Comparison of ENCODE assay signal across 1 cellular context in the genomic region with DNA sequence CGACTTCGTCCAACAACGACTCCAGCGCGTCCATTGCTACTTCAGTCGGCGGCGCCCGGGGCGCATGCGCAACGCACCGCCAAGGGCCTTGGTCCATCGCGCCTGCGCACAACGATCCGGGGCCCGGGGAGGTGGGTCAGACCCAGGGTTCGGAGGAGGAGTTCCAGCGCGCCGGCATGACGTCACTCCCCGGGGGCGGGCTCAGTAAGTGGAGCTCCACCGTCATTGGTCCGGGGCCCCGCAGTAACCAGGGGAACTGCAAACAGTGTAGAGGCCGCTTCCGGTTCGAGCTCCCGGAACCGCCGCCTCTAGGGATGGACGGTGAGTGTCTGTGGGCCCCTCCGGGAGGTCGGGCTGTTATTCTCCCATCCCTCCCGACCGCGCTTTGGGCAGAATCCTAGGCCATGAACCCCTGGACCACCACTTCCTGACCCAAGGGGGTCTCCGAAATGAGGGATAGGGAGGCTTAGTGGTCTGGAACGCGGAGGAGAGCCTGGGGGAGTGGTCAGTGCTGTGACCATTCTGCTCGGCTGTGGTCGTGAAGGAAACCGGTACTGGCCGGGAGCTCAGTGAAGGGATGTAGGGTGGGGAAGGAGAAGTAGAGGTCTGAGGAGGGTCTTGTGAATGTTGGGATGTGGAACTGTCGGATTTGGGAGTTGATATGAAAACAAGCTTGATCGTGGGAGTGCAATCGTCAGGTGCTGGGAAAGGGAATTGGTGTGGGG.
TF ChIP-seq lines count a peak whose summit lies in the region.

Gene GTF3C1, minus strand, starts transcription at position 57 of the 725 bp plus-strand sequence. Its CDS starts 23 bp downstream, at position 34.
Gene KATNIP, plus strand, starts transcription at position 288 of the 725 bp plus-strand sequence. Its CDS starts 27 bp downstream, at position 315.

TF ChIP-seq in HepG2, 621 proteins besides CTCF, POLR2A, EP300 and RAD21 (continued from another document and continues in another):
- TF ChIP-seq ARID5B (CRISPR knock-in tag; IDR thresholded peaks at IDR 0.05) (no peak), JUN (CRISPR knock-in tag; IDR thresholded peaks at IDR 0.05) (0 out of 2 replicates have a peak, but pooled peaks have one; percentile 53), SNAI1 (CRISPR knock-in tag; IDR thresholded peaks at IDR 0.05; ENCODE audit: borderline replicate concordance) (no peak; the same call in 1 of the 2 replicates), GPN1 (CRISPR knock-in tag; IDR thresholded peaks at IDR 0.05; ENCODE audit: borderline replicate concordance) (no peak), HDAC6 (IDR thresholded peaks at IDR 0.05; ENCODE audit: low read depth, low read length) (no peak), RFXAP (CRISPR knock-in tag; IDR thresholded peaks at IDR 0.05; ENCODE audit: borderline replicate concordance) (peak; percentile 91), IRF1 (CRISPR knock-in tag; IDR thresholded peaks at IDR 0.05; ENCODE audit: low read depth) (no peak), ONECUT2 (CRISPR knock-in tag; IDR thresholded peaks at IDR 0.05) (no peak), ZEB1 (IDR thresholded peaks at IDR 0.05; ENCODE audit: insufficient replicate concordance, low read depth) (peak; percentile 59), ATF6 (CRISPR knock-in tag; conservative IDR thresholded peaks at IDR 0.05) (no peak), ZNF446 (CRISPR knock-in tag; IDR thresholded peaks at IDR 0.05) (no peak), FOXC1 (CRISPR knock-in tag; IDR thresholded peaks at IDR 0.05; ENCODE audit: borderline replicate concordance) (peak; percentile 70; the same call in 1 of the 2 replicates), MAFF (IDR thresholded peaks at IDR 0.05; ENCODE audit: low read depth, low read length) (no peak), NKX3-1 (CRISPR knock-in tag; IDR thresholded peaks at IDR 0.05) (no peak), ZNF547 (CRISPR knock-in tag; IDR thresholded peaks at IDR 0.05) (peak; percentile 71), KDM4B (CRISPR knock-in tag; IDR thresholded peaks at IDR 0.05) (peak; percentile 8; the same call in 1 of the 2 replicates), ZNF10 (CRISPR knock-in tag; IDR thresholded peaks at IDR 0.05; ENCODE audit: borderline replicate concordance, low read depth) (no peak), ZBTB46 (CRISPR knock-in tag; IDR thresholded peaks at IDR 0.05; ENCODE audit: borderline replicate concordance) (no peak), HBP1 (CRISPR knock-in tag; IDR thresholded peaks at IDR 0.05; ENCODE audit: low read depth) (0 out of 2 replicates have a peak, but pooled peaks have one; percentile 49), TGIF2 (CRISPR knock-in tag; IDR thresholded peaks at IDR 0.05) (no peak; the same call in 1 of the 2 replicates), DRAP1 (CRISPR knock-in tag; IDR thresholded peaks at IDR 0.05) (peak; percentile 96), ZNF333 (CRISPR knock-in tag; IDR thresholded peaks at IDR 0.05; ENCODE audit: borderline replicate concordance) (no peak; the same call in 1 of the 2 replicates), LBX2 (CRISPR knock-in tag; IDR thresholded peaks at IDR 0.05; ENCODE audit: borderline replicate concordance) (no peak), ZNF550 (CRISPR knock-in tag; IDR thresholded peaks at IDR 0.05; ENCODE audit: borderline replicate concordance) (no peak), FOXA1 (IDR thresholded peaks at IDR 0.05) (no peak), FOXA1 (CRISPR knock-in tag; IDR thresholded peaks at IDR 0.05) (0 out of 2 replicates have a peak, but pooled peaks have one; percentile 17), TAF1 (CRISPR knock-in tag; IDR thresholded peaks at IDR 0.05) (peak; percentile 95), HOXA5 (CRISPR knock-in tag; IDR thresholded peaks at IDR 0.05) (peak; percentile 49; the same call in 1 of the 2 replicates), DBP (CRISPR knock-in tag; IDR thresholded peaks at IDR 0.05; ENCODE audit: not compliant biosample characterization) (peak; percentile 24), TCF12 (IDR thresholded peaks at IDR 0.05) (no peak), TCF12 (CRISPR knock-in tag; IDR thresholded peaks at IDR 0.05) (0 out of 2 replicates have a peak, but pooled peaks have one; percentile 58)
- TF ChIP-seq, protein P1, sequence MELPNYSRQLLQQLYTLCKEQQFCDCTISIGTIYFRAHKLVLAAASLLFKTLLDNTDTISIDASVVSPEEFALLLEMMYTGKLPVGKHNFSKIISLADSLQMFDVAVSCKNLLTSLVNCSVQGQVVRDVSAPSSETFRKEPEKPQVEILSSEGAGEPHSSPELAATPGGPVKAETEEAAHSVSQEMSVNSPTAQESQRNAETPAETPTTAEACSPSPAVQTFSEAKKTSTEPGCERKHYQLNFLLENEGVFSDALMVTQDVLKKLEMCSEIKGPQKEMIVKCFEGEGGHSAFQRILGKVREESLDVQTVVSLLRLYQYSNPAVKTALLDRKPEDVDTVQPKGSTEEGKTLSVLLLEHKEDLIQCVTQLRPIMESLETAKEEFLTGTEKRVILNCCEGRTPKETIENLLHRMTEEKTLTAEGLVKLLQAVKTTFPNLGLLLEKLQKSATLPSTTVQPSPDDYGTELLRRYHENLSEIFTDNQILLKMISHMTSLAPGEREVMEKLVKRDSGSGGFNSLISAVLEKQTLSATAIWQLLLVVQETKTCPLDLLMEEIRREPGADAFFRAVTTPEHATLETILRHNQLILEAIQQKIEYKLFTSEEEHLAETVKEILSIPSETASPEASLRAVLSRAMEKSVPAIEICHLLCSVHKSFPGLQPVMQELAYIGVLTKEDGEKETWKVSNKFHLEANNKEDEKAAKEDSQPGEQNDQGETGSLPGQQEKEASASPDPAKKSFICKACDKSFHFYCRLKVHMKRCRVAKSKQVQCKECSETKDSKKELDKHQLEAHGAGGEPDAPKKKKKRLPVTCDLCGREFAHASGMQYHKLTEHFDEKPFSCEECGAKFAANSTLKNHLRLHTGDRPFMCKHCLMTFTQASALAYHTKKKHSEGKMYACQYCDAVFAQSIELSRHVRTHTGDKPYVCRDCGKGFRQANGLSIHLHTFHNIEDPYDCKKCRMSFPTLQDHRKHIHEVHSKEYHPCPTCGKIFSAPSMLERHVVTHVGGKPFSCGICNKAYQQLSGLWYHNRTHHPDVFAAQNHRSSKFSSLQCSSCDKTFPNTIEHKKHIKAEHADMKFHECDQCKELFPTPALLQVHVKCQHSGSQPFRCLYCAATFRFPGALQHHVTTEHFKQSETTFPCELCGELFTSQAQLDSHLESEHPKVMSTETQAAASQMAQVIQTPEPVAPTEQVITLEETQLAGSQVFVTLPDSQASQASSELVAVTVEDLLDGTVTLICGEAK (IDR thresholded peaks at IDR 0.05): peak; percentile 27
- TF ChIP-seq, protein P1 (CRISPR knock-in tag; IDR thresholded peaks at IDR 0.05): no peak; the same call in 1 of the 2 replicates
